Comparison of ENCODE assay signal across 27 cellular contexts in genomic region chr11:111986589-111986988, GRCh38. TPM values are rescaled to one million over a fixed set of nuclear protein-coding genes. Genes with fewer than 3 reads are reported as not detected.
A peak's percentile ranks its signal among the peaks of the same experiment; 100 is the strongest.
DNase-seq lines count a peak whose midpoint lies in the region; ATAC-seq, FAIRE-seq and TF ChIP-seq lines count a peak whose summit lies in the region.
"Had no signal": no experiment of that assay in that cellular context is flagged by ENCODE, and none has a peak within 500 bp of the region (broad histone marks: within the 10 kb centered on the region; RNA-seq: fewer than 3 reads in every experiment).

No MANE protein-coding gene starts in this region.

- TF ChIP-seq POLR2A in prostate gland (IDR thresholded peaks at IDR 0.05) (no peak), H54 (IDR thresholded peaks at IDR 0.05; ENCODE audit: low read depth, low read length) (no peak)

- TF ChIP-seq CTCF in Caco-2 (IDR thresholded peaks at IDR 0.05; ENCODE audit: insufficient read depth in 1 of 2, low read depth in 1 of 2, low read length in 1 of 2, severe bottlenecking in 1 of 2, unreplicated experiment in 1 of 2): no peak
- no peak for TF ChIP-seq CTCF in prostate gland (IDR thresholded peaks at IDR 0.05)
- TF ChIP-seq CTCF in CD4-positive, alpha-beta T cell (IDR thresholded peaks at IDR 0.05): no peak

- POLR2A ChIA-PET in Caco-2 (lab: Charles Lee): no interaction called here
- POLR2A ChIA-PET in CD4-positive, alpha-beta T cell (lab: Charles Lee): no interaction called here

- H3K9me3 Mint-ChIP-seq in Caco-2 (ENCODE audit: unreplicated experiment): no peaks in the 10 kb centered on the region
- no peaks in the 10 kb centered on the region for H3K9me3 Mint-ChIP-seq in activated T-helper 17 cell treated with anti-CD3 and anti-CD28 coated beads, Interleukin-2, amount 50 U/mL, for 72 hours
- H3K9me3 Mint-ChIP-seq in CD4-positive, alpha-beta T cell: no peaks in the 10 kb centered on the region

- H3K36me3 ChIP-seq in Caco-2 (ENCODE audit: control insufficient read depth, insufficient read depth, low read length) (no peaks in the 10 kb centered on the region), prostate gland (peaks cover 0 to 4% of the 10 kb centered on the region in 2 donors)

- peak overlapping the region; percentile 59 for H3K27ac Mint-ChIP-seq in Caco-2 (ENCODE audit: unreplicated experiment)
- H3K27ac Mint-ChIP-seq in activated T-helper 17 cell treated with anti-CD3 and anti-CD28 coated beads, Interleukin-2, amount 50 U/mL, for 72 hours: no peak overlapping the region
- H3K27ac Mint-ChIP-seq in CD4-positive, alpha-beta T cell: no peak overlapping the region
- H3K27ac Mint-ChIP-seq: CD14-positive monocyte had no signal

- no peak for ATAC-seq in HG02763 (IDR thresholded peaks at IDR 0.05; ENCODE audit: unreplicated experiment)
- ATAC-seq in activated T-helper 17 cell treated with anti-CD3 and anti-CD28 coated beads, Interleukin-2, amount 50 U/mL, for 72 hours (replicated peaks): no peak
- no peak for ATAC-seq in CD4-positive, alpha-beta T cell (ENCODE audit: poor library complexity)
- ATAC-seq: HCT116 had no signal

- intact Hi-C loops in Caco-2 (cut with micrococcal nuclease; ENCODE audit: unreplicated experiment) (no loop called here), prostate gland (cut with DNase I) (no loop called here)
- intact Hi-C loops in CD4-positive, alpha-beta T cell (cut with DNase I, micrococcal nuclease): loop anchor here in 1 of 2 experiments (10.0 kb wide), 1 partner anchor 422 kb away; no protein-coding TSS in a partner anchor

- DNase-seq in Caco-2: no peak
- peak; percentile 28 for DNase-seq in NCI-H2029 treated with DMSO at 0.1 percent for 48 hours (lab: John Stamatoyannopoulos, UW)
- no peak for DNase-seq in epithelial cell of prostate (ENCODE audit: low read depth, low spot score)
- DNase-seq in prostate gland (ENCODE audit: low spot score): no peak
- no peak for DNase-seq in H54 (ENCODE audit: insufficient read length, low spot score)
- DNase-seq in CD4-positive, alpha-beta T cell: no peak
- DNase-seq: 8988T; ACHN; BE2C; DMS153; Karpas-422; NCI-H1092 treated with DMSO at 0.1 percent for 48 hours; NCI-H1436; NCI-H187; NCI-H2107; NCI-H524 treated with DMSO at 0.1 percent for 48 hours; NCI-H82; NK-92 treated with Interleukin-12 subunit alpha and Interleukin-12 subunit beta, amount 100 ng/mL, for 24 hours; PC-9; Right ventricle myocardium superior had no signal

- H3K4me3 Mint-ChIP-seq in Caco-2 (ENCODE audit: unreplicated experiment): no peak overlapping the region
- H3K4me3 Mint-ChIP-seq in activated T-helper 17 cell treated with anti-CD3 and anti-CD28 coated beads, Interleukin-2, amount 50 U/mL, for 72 hours: no peak overlapping the region
- no peak overlapping the region for H3K4me3 Mint-ChIP-seq in CD4-positive, alpha-beta T cell
- H3K4me3 Mint-ChIP-seq: CD14-positive monocyte had no signal

- H3K9me3 ChIP-seq in Caco-2: no peaks in the 10 kb centered on the region
- H3K9me3 ChIP-seq in prostate gland: no peaks in the 10 kb centered on the region
- no peaks in the 10 kb centered on the region for H3K9me3 ChIP-seq in CD4-positive, alpha-beta T cell (ENCODE audit: control insufficient read depth, low read length)
- H3K9me3 ChIP-seq: BE2C, SJSA1 had no signal

- CTCF ChIA-PET in Caco-2 (lab: Charles Lee): no interaction called here
- CTCF ChIA-PET in CD4-positive, alpha-beta T cell (lab: Charles Lee): no interaction called here

- WGBS in prostate gland: 81% methylated on average over 5 of the region's 5 CpGs

- no peak for FAIRE-seq in H54 (lab: Jason Lieb, UNC)
- FAIRE-seq: H1 had no signal

- H3K4me1 ChIP-seq in Caco-2 (peaks cover 43% of the 10 kb centered on the region), prostate gland (replicated peaks) (no peaks in the 10 kb centered on the region)

- no peaks in the 10 kb centered on the region for H3K27me3 ChIP-seq in Caco-2 (replicated peaks; ENCODE audit: control insufficient read depth, insufficient read depth, low read length)
- no peaks in the 10 kb centered on the region for H3K27me3 ChIP-seq in prostate gland (replicated peaks; ENCODE audit: insufficient read depth)
- H3K27me3 ChIP-seq in CD4-positive, alpha-beta T cell (ENCODE audit: control insufficient read depth, insufficient read depth, low read length): no peaks in the 10 kb centered on the region
- H3K27me3 ChIP-seq: BE2C, SJSA1 had no signal

- no peaks in the 10 kb centered on the region for H3K36me3 Mint-ChIP-seq in Caco-2 (ENCODE audit: insufficient read depth, unreplicated experiment)
- peaks cover 16% of the 10 kb centered on the region for H3K36me3 Mint-ChIP-seq in activated T-helper 17 cell treated with anti-CD3 and anti-CD28 coated beads, Interleukin-2, amount 50 U/mL, for 72 hours (ENCODE audit: low read depth)
- H3K36me3 Mint-ChIP-seq in CD4-positive, alpha-beta T cell (ENCODE audit: low read depth): no peaks in the 10 kb centered on the region
- H3K36me3 Mint-ChIP-seq: CD14-positive monocyte had no signal

- no peaks in the 10 kb centered on the region for H3K27me3 Mint-ChIP-seq in Caco-2 (ENCODE audit: insufficient read depth, unreplicated experiment)
- no peaks in the 10 kb centered on the region for H3K27me3 Mint-ChIP-seq in activated T-helper 17 cell treated with anti-CD3 and anti-CD28 coated beads, Interleukin-2, amount 50 U/mL, for 72 hours
- H3K27me3 Mint-ChIP-seq in CD4-positive, alpha-beta T cell: no peaks in the 10 kb centered on the region

- H3K4me1 Mint-ChIP-seq in Caco-2 (ENCODE audit: low read depth, unreplicated experiment): peaks cover 38% of the 10 kb centered on the region
- no peaks in the 10 kb centered on the region for H3K4me1 Mint-ChIP-seq in activated T-helper 17 cell treated with anti-CD3 and anti-CD28 coated beads, Interleukin-2, amount 50 U/mL, for 72 hours
- H3K4me1 Mint-ChIP-seq in CD4-positive, alpha-beta T cell (ENCODE audit: low read depth): no peaks in the 10 kb centered on the region

- BruUV-seq in Caco-2 (replicated peaks; lab: Mats Ljungman, UMichigan): no TSS peak

- peak overlapping the region; percentile 50 for H3K27ac ChIP-seq in epithelial cell of prostate
- H3K27ac ChIP-seq in prostate gland: peak overlapping the region; percentile 39 to 75
- H3K27ac ChIP-seq in CD4-positive, alpha-beta T cell (ENCODE audit: low read depth, low read length): no peak overlapping the region
- H3K27ac ChIP-seq: HL-60, PC-9, SJSA1 had no signal

- no peak overlapping the region for H3K4me3 ChIP-seq in Caco-2 (ENCODE audit: low read depth, low read length)
- no peak overlapping the region for H3K4me3 ChIP-seq in prostate gland
- H3K4me3 ChIP-seq: PC-9, SJSA1 had no signal

RNA-seq across cellular contexts. Expression of gene DLAT, which starts 38.6 kb away (rescaled TPM):
- total RNA-seq in Caco-2 (2022) (99.3 and 100.0 TPM in 2 replicates), prostate gland (10 to 100 TPM; 19.9 to 21.2 TPM)
- total RNA-seq in activated T-helper 17 cell treated with anti-CD3 and anti-CD28 coated beads, Interleukin-2, amount 50 U/mL, for 72 hours: 10 to 100 TPM; 27.4 to 49.1 TPM
- 10 to 100 TPM; 10.7 to 10.8 TPM for total RNA-seq in CD4-positive, alpha-beta T cell

RNA-seq across cellular contexts. Expression of gene DIXDC1, which starts 49.4 kb away (rescaled TPM):
- total RNA-seq in Caco-2 (2022) (4.9 and 6.4 TPM in 2 replicates), prostate gland (10 to 100 TPM; 32.9 to 35.2 TPM)
- 10 to 100 TPM; 11.3 to 27.4 TPM for total RNA-seq in activated T-helper 17 cell treated with anti-CD3 and anti-CD28 coated beads, Interleukin-2, amount 50 U/mL, for 72 hours
- total RNA-seq in CD4-positive, alpha-beta T cell: under 1 TPM; 0.78 to 0.85 TPM
